ENCODE assay signal across 16 cellular contexts in the genomic region with DNA sequence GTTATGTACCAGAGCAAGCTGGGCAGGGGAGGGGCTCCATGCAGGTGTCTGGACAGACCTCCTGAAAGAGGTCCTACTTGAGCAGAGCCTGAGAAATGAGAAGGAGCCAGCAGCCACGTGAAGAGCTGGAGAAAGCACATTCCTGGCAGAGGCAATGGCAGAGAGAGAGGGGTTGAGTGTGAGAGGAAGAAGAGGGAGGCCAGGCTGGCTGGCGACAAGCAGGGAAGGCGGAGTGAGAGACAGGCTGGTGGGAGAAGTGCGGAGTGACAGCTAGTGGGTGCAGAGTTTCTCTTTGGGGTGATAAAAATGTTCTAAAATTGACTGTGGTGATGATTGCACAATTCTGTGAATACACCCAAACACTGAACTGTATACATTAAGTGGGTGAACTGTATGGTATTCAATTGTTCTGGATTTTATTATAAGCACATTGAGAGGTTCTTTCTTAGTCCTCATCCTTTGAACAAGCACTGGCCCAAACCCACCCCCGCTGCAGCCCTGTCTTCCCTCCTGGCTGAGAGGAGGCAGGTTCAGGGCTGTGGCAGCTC. TPM values are rescaled to one million over a fixed set of nuclear protein-coding genes. Genes with fewer than 3 reads are reported as not detected.
A peak's percentile ranks its signal among the peaks of the same experiment; 100 is the strongest.
DNase-seq lines count a peak whose midpoint lies in the region; TF ChIP-seq lines count a peak whose summit lies in the region.
"Had no signal": no experiment of that assay in that cellular context is flagged by ENCODE, and none has a peak within 500 bp of the region (broad histone marks: within the 10 kb centered on the region; RNA-seq: fewer than 3 reads in every experiment).

No MANE protein-coding gene starts in this region.

- H3K27me3 Mint-ChIP-seq in brain = peaks cover 2% of the 10 kb centered on the region

- H3K9ac ChIP-seq in mesendoderm (ENCODE audit: low read length) (no peak overlapping the region), stomach smooth muscle (ENCODE audit: low read length in 2 of 2) (no peak overlapping the region)
- H3K9ac ChIP-seq: BLaER1, GM23248, KMS-11 had no signal

- H2BK15ac ChIP-seq in mesendoderm (replicated peaks; ENCODE audit: low read depth) = no peak overlapping the region

- peak overlapping the region; percentile 51 for H3K56ac ChIP-seq in mesendoderm (ENCODE audit: low read length)

- H2BK120ac ChIP-seq in mesendoderm (ENCODE audit: low read depth, low read length) = no peak overlapping the region

- H3K4me3 ChIP-seq in mesendoderm (ENCODE audit: low read length) (no peak overlapping the region), stomach smooth muscle (ENCODE audit: low read length in 2 of 2) (no peak overlapping the region)
- H3K4me3 ChIP-seq: BLaER1, GM23248 had no signal

- H3K18ac ChIP-seq in mesendoderm (ENCODE audit: low read length) = no peak overlapping the region

- peaks cover 6% of the 10 kb centered on the region for H3K4me1 ChIP-seq in mesendoderm (ENCODE audit: control insufficient read depth, low read depth, low read length)
- peaks cover 68% of the 10 kb centered on the region for H3K4me1 ChIP-seq in stomach smooth muscle (ENCODE audit: control insufficient read depth, insufficient read depth, low read length)

- no peak overlapping the region for H4K8ac ChIP-seq in mesendoderm (ENCODE audit: low read depth, low read length)

- no peaks in the 10 kb centered on the region for H3K79me1 ChIP-seq in mesendoderm (ENCODE audit: low read length)

- H3K4me1 Mint-ChIP-seq in brain = peaks cover 54% of the 10 kb centered on the region

- no peak overlapping the region for H3K4me3 Mint-ChIP-seq in brain
- H3K4me3 Mint-ChIP-seq: CD8-positive, alpha-beta T cell had no signal

- no CpG with 5 or more reads among the region's 5 CpGs for WGBS in mesendoderm (ENCODE audit: extremely low coverage, insufficient coverage, low lambda C conversion rate)

- no peak overlapping the region for H2BK5ac ChIP-seq in mesendoderm (ENCODE audit: low read length)

- H3K4ac ChIP-seq in mesendoderm (ENCODE audit: low read depth, low read length) = no peak overlapping the region

- no peak overlapping the region for H4K5ac ChIP-seq in mesendoderm (ENCODE audit: low read length)

- H3K27me3 ChIP-seq in mesendoderm (ENCODE audit: insufficient read depth, low read length, poor library complexity) (no peaks in the 10 kb centered on the region), stomach smooth muscle (ENCODE audit: control insufficient read depth in 1 of 2, insufficient read depth in 2 of 2, low read length in 2 of 2) (no peaks in the 10 kb centered on the region)
- H3K27me3 ChIP-seq: BLaER1 had no signal

- no peak overlapping the region for H2AK5ac ChIP-seq in mesendoderm (ENCODE audit: low read length)

- H3K36me3 Mint-ChIP-seq in brain = peaks cover 43% of the 10 kb centered on the region
- H3K36me3 Mint-ChIP-seq: CD8-positive, alpha-beta T cell had no signal

- no peak overlapping the region for H3K4me2 ChIP-seq in mesendoderm (ENCODE audit: low read length)
- H3K4me2 ChIP-seq: BLaER1, KMS-11 had no signal

- H3K36me3 ChIP-seq in mesendoderm (ENCODE audit: control insufficient read depth, insufficient read depth, low read length) (peaks cover 3% of the 10 kb centered on the region), stomach smooth muscle (ENCODE audit: control insufficient read depth in 2 of 2, insufficient read depth in 2 of 2, low read length in 2 of 2) (peaks cover 32 to 44% of the 10 kb centered on the region in 2 donors)
- H3K36me3 ChIP-seq: BLaER1 had no signal

- H3K27ac Mint-ChIP-seq in brain = peak overlapping the region in 3 of 5 experiments; percentile 60 to 96 (median 70)
- H3K27ac Mint-ChIP-seq: CD8-positive, alpha-beta T cell had no signal

- DNase-seq in MV-4-11 (lab: John Stamatoyannopoulos, UW) = peak; percentile 65
- no peak for DNase-seq in mesendoderm
- DNase-seq in activated gamma-delta T cell (lab: John Stamatoyannopoulos, UW) = no peak
- DNase-seq in activated naive CD4-positive, alpha-beta T cell (lab: John Stamatoyannopoulos, UW) = no peak
- no peak for DNase-seq in SW480 (ENCODE audit: low spot score)
- DNase-seq: CD8-positive, alpha-beta T cell; DMS79; GM23248; NCI-H1105; NCI-H1694; NCI-H510A treated with DMSO at 0.1 percent for 48 hours; NCI-H82 had no signal

- TF ChIP-seq CTCF in brain (conservative IDR thresholded peaks at IDR 0.05) = no peak

- H3K23ac ChIP-seq in mesendoderm (ENCODE audit: low read length) = no peak overlapping the region

- no peaks in the 10 kb centered on the region for H3K9me3 ChIP-seq in stomach smooth muscle (ENCODE audit: control insufficient read depth in 2 of 2, low read length in 2 of 2)
- H3K9me3 ChIP-seq: BLaER1 had no signal

- H3K27ac ChIP-seq in mesendoderm (ENCODE audit: low read depth, low read length) = no peak overlapping the region
- peak overlapping the region; percentile 100 for H3K27ac ChIP-seq in stomach smooth muscle (ENCODE audit: low read length)
- H3K27ac ChIP-seq: BLaER1, GM23248, KMS-11 had no signal

- H3K79me2 ChIP-seq in mesendoderm (ENCODE audit: control insufficient read depth, insufficient read depth, low read length) = no peaks in the 10 kb centered on the region

- H3K9me3 Mint-ChIP-seq in brain = no peaks in the 10 kb centered on the region
- H3K9me3 Mint-ChIP-seq: CD8-positive, alpha-beta T cell had no signal

RNA-seq across cellular contexts. Expression of a gene that starts 29.4 kb away (rescaled TPM):
- 1,828 TPM for polyA plus RNA-seq in brain (ENCODE audit: insufficient read depth, low read depth, low replicate concordance)
- polyA plus RNA-seq in mesendoderm (2013, experiment 1 of 2) = 2,670 TPM
- polyA plus RNA-seq in mesendoderm (2013, experiment 2 of 2) = 2,699 TPM

RNA-seq across cellular contexts. Expression of a gene that starts 29.5 kb away (rescaled TPM):
- 3.7 TPM for polyA plus RNA-seq in brain (ENCODE audit: insufficient read depth, low read depth, low replicate concordance)
- polyA plus RNA-seq in mesendoderm (2013, experiment 1 of 2) = 0.79 TPM
- 0.87 TPM for polyA plus RNA-seq in mesendoderm (2013, experiment 2 of 2)
